20 cellular contexts compared by ENCODE assay signal in the genomic region with DNA sequence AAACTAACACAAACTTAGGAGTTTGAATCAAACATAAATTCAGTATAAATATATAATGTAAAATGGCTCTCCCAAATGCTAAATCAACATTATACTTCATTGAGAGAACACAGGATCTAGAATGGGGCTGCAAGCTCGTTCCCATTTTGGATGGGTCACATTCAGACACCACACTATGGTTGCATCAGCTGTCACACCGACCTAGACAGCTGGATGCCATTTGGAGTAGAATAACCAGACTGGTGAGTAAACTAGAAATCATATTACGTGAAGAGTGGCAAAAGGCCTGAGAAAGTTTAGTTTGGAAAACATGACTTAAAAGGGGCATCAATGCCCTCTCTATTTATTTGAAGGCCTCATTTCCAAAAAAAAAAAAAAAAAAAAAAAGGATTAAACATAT.
"Had no signal": no experiment of that assay in that cellular context is flagged by ENCODE, and none has a peak within 500 bp of the region (broad histone marks: within the 10 kb centered on the region; RNA-seq: fewer than 3 reads in every experiment).

No MANE protein-coding gene starts in this region.

- H3K9me3 ChIP-seq: left ventricle myocardium inferior, pancreas, prostate gland, spleen, tibial nerve, uterus had no signal

- H3K4me3 ChIP-seq: hepatocyte, left ventricle myocardium inferior, lung, pancreas, prostate gland, spleen, tibial nerve, uterus had no signal

- H3K36me3 ChIP-seq: left ventricle myocardium inferior, pancreas, prostate gland, spleen, tibial nerve, uterus had no signal

- H3K4me1 ChIP-seq: left ventricle myocardium inferior, pancreas, prostate gland, spleen, tibial nerve, uterus had no signal

- H3K27ac ChIP-seq: hepatocyte, left ventricle myocardium inferior, pancreas, prostate gland, spleen, tibial nerve, uterus had no signal

- H3K4me2 ChIP-seq: hepatocyte had no signal

- H3K79me2 ChIP-seq: hepatocyte had no signal

- ATAC-seq: naive thymus-derived CD8-positive, alpha-beta T cell; pancreas; right cardiac atrium; sciatic nerve; stimulated activated effector memory CD8-positive, alpha-beta T cell treated with anti-CD3 and anti-CD28 coated beads, Interleukin-12 subunit alpha, Interleukin-12 subunit beta, amount 100 ng/mL, for 72 hours had no signal

- H2AFZ ChIP-seq: hepatocyte had no signal

- DNase-seq: islet precursor cell; left ventricle myocardium inferior; mesendoderm; naive thymus-derived CD8-positive, alpha-beta T cell; nucleus accumbens; pancreas; posterior cingulate gyrus; retina; right cardiac atrium; small intestine; spleen; stimulated activated CD4-positive, alpha-beta T cell treated with anti-CD3 and anti-CD28 coated beads, Interleukin-4, amount 100 ng/mL, for 24 hours; stimulated activated naive CD4-positive, alpha-beta T cell; uterus had no signal

- H3K27me3 ChIP-seq: hepatocyte, pancreas, spleen, tibial nerve, uterus had no signal
